41 cellular contexts compared by ENCODE assay signal in the genomic region with DNA sequence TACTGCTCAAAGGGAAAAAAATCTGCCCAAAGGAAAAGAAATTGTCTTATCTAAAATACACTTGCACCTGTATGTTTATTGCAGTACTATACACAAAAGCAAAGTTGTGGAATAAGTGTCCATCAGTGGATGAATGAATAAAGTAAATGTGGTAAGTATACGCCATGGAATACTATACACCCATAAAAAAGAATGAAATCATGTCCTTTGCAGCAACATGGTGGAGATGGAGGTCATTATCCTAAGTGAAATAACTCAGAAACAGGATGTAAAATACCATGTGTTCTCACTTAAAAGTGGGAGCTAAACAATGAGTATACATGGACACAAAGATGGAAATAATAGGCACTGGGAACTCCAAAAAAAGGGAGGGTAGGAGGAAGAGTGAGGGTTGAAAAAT. TPM values are rescaled to one million over a fixed set of nuclear protein-coding genes. Genes with fewer than 3 reads are reported as not detected.
DNase-seq lines count a peak whose midpoint lies in the region; ATAC-seq, FAIRE-seq and TF ChIP-seq lines count a peak whose summit lies in the region.
"Had no signal": no experiment of that assay in that cellular context is flagged by ENCODE, and none has a peak within 500 bp of the region (broad histone marks: within the 10 kb centered on the region; RNA-seq: fewer than 3 reads in every experiment).

No MANE protein-coding gene starts in this region.

- in situ Hi-C loops in K562 (cut with MboI): no loop called here

- H3K4me3 ChIP-seq in A549 (no peak overlapping the region), HEK293 (ENCODE audit: low read depth, low read length) (no peak overlapping the region), K562 (no peak overlapping the region), H1 (ENCODE audit: extremely low read depth in 1 of 4, insufficient read depth in 2 of 4, low read depth in 3 of 4, low read length in 4 of 4) (no peak overlapping the region), dorsolateral prefrontal cortex (no peak overlapping the region)
- H3K4me3 ChIP-seq: BLaER1; BLaER1 treated with 17β-estradiol and CSF1 and Interleukin-3, amounts not matched to agents 10 nM and 100 nM had no signal

- H3K4me3 Mint-ChIP-seq in activated CD4-positive, alpha-beta T cell treated with anti-CD3 and anti-CD28 coated beads for 36 hours: no peak overlapping the region
- H3K4me3 Mint-ChIP-seq: B cell; CD14-positive monocyte; CD4-positive, alpha-beta memory T cell; CD4-positive, alpha-beta T cell; CD4-positive, CD25-positive, alpha-beta regulatory T cell; CD8-positive, alpha-beta memory T cell; CD8-positive, alpha-beta T cell had no signal

- no peak overlapping the region for H3K4me2 ChIP-seq in A549
- H3K4me2 ChIP-seq in K562 (ENCODE audit: insufficient read depth, low read length): no peak overlapping the region
- H3K4me2 ChIP-seq in H1 (ENCODE audit: insufficient read depth in 1 of 2, low read depth in 2 of 2, low read length in 2 of 2): no peak overlapping the region
- H3K4me2 ChIP-seq: BLaER1; BLaER1 treated with 17β-estradiol and CSF1 and Interleukin-3, amounts not matched to agents 10 nM and 100 nM had no signal

- CTCF ChIA-PET in A549 (lab: Yijun Ruan, JAX) (no interaction called here), HEK293 (lab: Yijun Ruan, JAX) (interaction anchor here (0.7 kb wide), 1 partner anchor 363 kb away, joined by 3 read pairs; no protein-coding TSS in a partner anchor), K562 (lab: Yijun Ruan, JAX; ENCODE audit: low intra/inter-chr PET ratio) (no interaction called here), H1 (lab: Charles Lee; ENCODE audit: partially characterized antibody) (no interaction called here)
- CTCF ChIA-PET in activated CD4-positive, alpha-beta T cell treated with anti-CD3 and anti-CD28 coated beads for 36 hours (lab: Charles Lee): no interaction called here

- H3K79me1 ChIP-seq in H1 (ENCODE audit: low read depth, low read length): no peaks in the 10 kb centered on the region

- FAIRE-seq in A549 (lab: Jason Lieb, UNC) (no peak), K562 (lab: Jason Lieb, UNC) (no peak), H1 (lab: Jason Lieb, UNC) (no peak)
- FAIRE-seq: A204.1, D721Med had no signal

- H3K18ac ChIP-seq in H1 (ENCODE audit: extremely low read depth, low read length): no peak overlapping the region

- no peak overlapping the region for H2BK20ac ChIP-seq in H1 (ENCODE audit: low read length)

- TF ChIP-seq CTCF in A549 (IDR thresholded peaks at IDR 0.05): no peak
- no peak for TF ChIP-seq CTCF in HEK293 (tag by site-specific recombination; IDR thresholded peaks at IDR 0.05)
- no peak for TF ChIP-seq CTCF in K562 (IDR thresholded peaks at IDR 0.05 in 2 of 3, conservative IDR thresholded peaks at IDR 0.05 in 1 of 3; ENCODE audit: insufficient read depth in 2 of 3, low read depth in 1 of 3, low read length in 3 of 3)
- no peak for TF ChIP-seq CTCF in H1 (IDR thresholded peaks at IDR 0.05; ENCODE audit: control extremely low read depth in 1 of 3, insufficient read depth in 1 of 3, low read depth in 1 of 3, low read length in 3 of 3)
- no peak for TF ChIP-seq CTCF in dorsolateral prefrontal cortex (IDR thresholded peaks at IDR 0.05 in 54 of 56, conservative IDR thresholded peaks at IDR 0.05 in 2 of 56; ENCODE audit: low read depth in 1 of 56, partially characterized antibody in 56 of 56)

- H3K27me3 ChIP-seq in K562 (ENCODE audit: control insufficient read depth in 2 of 2, insufficient read depth in 2 of 2, low read length in 2 of 2) (peaks cover 9 to 32% of the 10 kb centered on the region in 2 experiments), H1 (replicated peaks in 1 of 4; ENCODE audit: control insufficient read depth in 3 of 4, extremely low read depth in 1 of 4, insufficient read depth in 3 of 4, low read length in 3 of 4) (no peaks in the 10 kb centered on the region), dorsolateral prefrontal cortex (peaks cover 0 to 24% (median 10%) of the 10 kb centered on the region in 45 donors)
- H3K27me3 ChIP-seq: BLaER1; BLaER1 treated with 17β-estradiol and CSF1 and Interleukin-3, amounts not matched to agents 10 nM and 100 nM had no signal

- no peak overlapping the region for H2AFZ ChIP-seq in K562 (ENCODE audit: low read depth, low read length)
- no peak overlapping the region for H2AFZ ChIP-seq in H1 (ENCODE audit: low read length)

- TF ChIP-seq POLR2A in A549 (IDR thresholded peaks at IDR 0.05; ENCODE audit: low read length): no peak
- no peak for TF ChIP-seq POLR2A in K562 (conservative IDR thresholded peaks at IDR 0.05)
- TF ChIP-seq POLR2A in H1 (IDR thresholded peaks at IDR 0.05; ENCODE audit: control extremely low read depth in 1 of 2, low read depth in 2 of 2, low read length in 2 of 2): no peak

- H4K8ac ChIP-seq in H1 (ENCODE audit: extremely low read depth, insufficient read depth, low read length): no peak overlapping the region

- H3K9me3 Mint-ChIP-seq in activated CD4-positive, alpha-beta T cell treated with anti-CD3 and anti-CD28 coated beads for 36 hours (ENCODE audit: low read depth): peaks cover 3% of the 10 kb centered on the region

- POLR2A ChIA-PET in A549 (lab: Yijun Ruan, JAX) (no interaction called here), HEK293 (lab: Yijun Ruan, JAX) (no interaction called here), K562 (lab: Yijun Ruan, JAX) (no interaction called here), H1 (lab: Charles Lee; ENCODE audit: partially characterized antibody) (no interaction called here)
- POLR2A ChIA-PET in activated CD4-positive, alpha-beta T cell treated with anti-CD3 and anti-CD28 coated beads for 36 hours (lab: Charles Lee): no interaction called here

- H3K9me3 ChIP-seq in A549: no peaks in the 10 kb centered on the region
- H3K9me3 ChIP-seq in HEK293 (ENCODE audit: control insufficient read depth, insufficient read depth, low read depth, low read length): no peaks in the 10 kb centered on the region
- H3K9me3 ChIP-seq in K562 (replicated peaks; ENCODE audit: control insufficient read depth, insufficient read depth, low read depth, low read length): no peaks in the 10 kb centered on the region
- H3K9me3 ChIP-seq in H1 (ENCODE audit: insufficient read depth in 2 of 2, low read depth in 1 of 2, low read length in 1 of 2): no peaks in the 10 kb centered on the region
- H3K9me3 ChIP-seq: BE2C; BLaER1; BLaER1 treated with 17β-estradiol and CSF1 and Interleukin-3, amounts not matched to agents 10 nM and 100 nM had no signal

- H2BK5ac ChIP-seq in H1 (ENCODE audit: low read depth, low read length): no peak overlapping the region

- no peak overlapping the region for H2BK120ac ChIP-seq in H1 (replicated peaks; ENCODE audit: low read depth, low read length)

- H3K23me2 ChIP-seq in H1 (ENCODE audit: low read depth, low read length): no peaks in the 10 kb centered on the region

- no peaks in the 10 kb centered on the region for H3K36me3 Mint-ChIP-seq in activated CD4-positive, alpha-beta T cell treated with anti-CD3 and anti-CD28 coated beads for 36 hours (ENCODE audit: low read depth)
- H3K36me3 Mint-ChIP-seq: CD14-positive monocyte; CD4-positive, alpha-beta memory T cell; CD4-positive, CD25-positive, alpha-beta regulatory T cell; CD8-positive, alpha-beta memory T cell; CD8-positive, alpha-beta T cell had no signal

- 78% methylated on average over 1 of the region's 1 CpG for WGBS in A549 (ENCODE audit: missing lambda C conversion rate)
- 47% methylated on average over 1 of the region's 1 CpG for WGBS in K562 (ENCODE audit: insufficient coverage, low coverage, missing lambda C conversion rate)
- WGBS in H1 (ENCODE audit: extremely low coverage in 1 of 2, insufficient coverage in 1 of 2, insufficient read length in 1 of 2, insufficient replicate concordance in 2 of 2, low coverage in 1 of 2, low lambda C conversion rate in 2 of 2, missing lambda C conversion rate in 1 of 2), 2 experiments: 95% methylated on average over 1 of the region's 1 CpG; no CpG with 5 or more reads in 1 of the 2 experiments

- H3K4me1 ChIP-seq in A549: peaks cover 12% of the 10 kb centered on the region
- H3K4me1 ChIP-seq in HEK293 (ENCODE audit: control insufficient read depth, insufficient read depth, low read length): no peaks in the 10 kb centered on the region
- peaks cover 2 to 7% of the 10 kb centered on the region in 2 experiments; a peak in 2 of 5 replicates for H3K4me1 ChIP-seq in K562 (replicated peaks in 1 of 2; ENCODE audit: control insufficient read depth in 2 of 2, insufficient read depth in 2 of 2, low read length in 2 of 2)
- peaks cover 0 to 3% (median 2%) of the 10 kb centered on the region in 4 experiments; a peak in 2 of 7 replicates for H3K4me1 ChIP-seq in H1 (replicated peaks in 1 of 4; ENCODE audit: control insufficient read depth in 3 of 4, insufficient read depth in 4 of 4, low read length in 3 of 4)
- H3K4me1 ChIP-seq: BE2C, Caco-2 had no signal

- DNase-seq in A549 (ENCODE audit: low read depth in 1 of 2, low spot score in 1 of 2) (no peak), K562 (ENCODE audit: extremely low read depth in 1 of 4, low spot score in 3 of 4) (no peak), H1 (ENCODE audit: low read depth in 1 of 2, low spot score in 2 of 2) (no peak), ureter (ENCODE audit: low spot score) (no peak), dorsolateral prefrontal cortex (no peak)
- no peak for DNase-seq in activated CD4-positive, alpha-beta T cell treated with anti-CD3 and anti-CD28 coated beads for 36 hours
- DNase-seq: 8988T; ACHN; AML-193; BE2C; C1 segment of cervical spinal cord; Caco-2; Calu3; CD4-positive, alpha-beta memory T cell; CD4-positive, alpha-beta T cell; CD4-positive, CD25-positive, alpha-beta regulatory T cell; CD8-positive, alpha-beta memory T cell; CD8-positive, alpha-beta T cell; COR-L47; DMS 273 treated with DMSO at 0.1 percent for 48 hours; DMS153; DMS53; DMS79; DMS79 treated with DMSO at 0.1 percent for 48 hours; DND-41; EL had no signal

- no peak overlapping the region for H3K23ac ChIP-seq in H1 (ENCODE audit: insufficient read length)

- peaks cover 5% of the 10 kb centered on the region for H3K27me3 Mint-ChIP-seq in activated CD4-positive, alpha-beta T cell treated with anti-CD3 and anti-CD28 coated beads for 36 hours
- H3K27me3 Mint-ChIP-seq: B cell had no signal

- BruUV-seq in K562 (replicated peaks; lab: Mats Ljungman, UMichigan): no TSS peak

- no peak overlapping the region for H2BK12ac ChIP-seq in H1 (ENCODE audit: low read depth, low read length)

- H3K27ac ChIP-seq in A549: no peak overlapping the region
- H3K27ac ChIP-seq in HEK293 (ENCODE audit: extremely low read depth, low read depth, low read length): no peak overlapping the region
- H3K27ac ChIP-seq in K562 (ENCODE audit: extremely low read depth, low read depth, low read length): no peak overlapping the region
- H3K27ac ChIP-seq in H1 (ENCODE audit: low read depth, low read length): no peak overlapping the region
- H3K27ac ChIP-seq in dorsolateral prefrontal cortex: no peak overlapping the region
- H3K27ac ChIP-seq: 22Rv1; BLaER1; BLaER1 treated with 17β-estradiol and CSF1 and Interleukin-3, amounts not matched to agents 10 nM and 100 nM; C4-2B had no signal

- H3K4ac ChIP-seq in H1 (replicated peaks; ENCODE audit: insufficient read length, low read depth, low read length): no peak overlapping the region

- no peak overlapping the region for H4K5ac ChIP-seq in H1 (ENCODE audit: insufficient read length, low read depth, low read length)

- no peaks in the 10 kb centered on the region for H3K36me3 ChIP-seq in HEK293 (ENCODE audit: control insufficient read depth in 2 of 2, insufficient read depth in 1 of 2, low read length in 2 of 2)
- H3K36me3 ChIP-seq in K562 (ENCODE audit: control insufficient read depth, insufficient read depth, low read length): no peaks in the 10 kb centered on the region
- no peaks in the 10 kb centered on the region for H3K36me3 ChIP-seq in H1 (ENCODE audit: control insufficient read depth in 2 of 4, insufficient read depth in 4 of 4, low read length in 3 of 4)
- H3K36me3 ChIP-seq: BE2C; BLaER1; BLaER1 treated with 17β-estradiol and CSF1 and Interleukin-3, amounts not matched to agents 10 nM and 100 nM had no signal

- TF ChIP-seq EP300 in A549 (IDR thresholded peaks at IDR 0.05) (no peak), K562 (IDR thresholded peaks at IDR 0.05; ENCODE audit: low read length) (no peak), H1 (IDR thresholded peaks at IDR 0.05; ENCODE audit: borderline replicate concordance in 1 of 2, low read depth in 2 of 2, low read length in 2 of 2) (no peak)

- no peaks in the 10 kb centered on the region for H3K9me1 ChIP-seq in K562 (ENCODE audit: control insufficient read depth, insufficient read depth, low read length)

- H3K56ac ChIP-seq in H1 (replicated peaks; ENCODE audit: insufficient read length, low read depth, low read length): no peak overlapping the region

- no peaks in the 10 kb centered on the region for H3K4me1 Mint-ChIP-seq in activated CD4-positive, alpha-beta T cell treated with anti-CD3 and anti-CD28 coated beads for 36 hours
- H3K4me1 Mint-ChIP-seq: B cell; CD14-positive monocyte; CD4-positive, alpha-beta memory T cell; CD4-positive, CD25-positive, alpha-beta regulatory T cell; CD8-positive, alpha-beta memory T cell had no signal

- H3K79me2 ChIP-seq in K562 (ENCODE audit: control insufficient read depth, insufficient read depth, low read length): no peaks in the 10 kb centered on the region
- no peaks in the 10 kb centered on the region for H3K79me2 ChIP-seq in H1 (ENCODE audit: control insufficient read depth in 1 of 2, insufficient read depth in 2 of 2, low read length in 2 of 2)

- H3K27ac Mint-ChIP-seq in activated CD4-positive, alpha-beta T cell treated with anti-CD3 and anti-CD28 coated beads for 36 hours: no peak overlapping the region
- H3K27ac Mint-ChIP-seq: B cell; CD14-positive monocyte; CD4-positive, alpha-beta memory T cell; CD4-positive, alpha-beta T cell; CD4-positive, CD25-positive, alpha-beta regulatory T cell; CD8-positive, alpha-beta memory T cell; CD8-positive, alpha-beta T cell had no signal

- ATAC-seq in A549 (no peak), K562 (no peak), HG03460 (IDR thresholded peaks at IDR 0.05; ENCODE audit: unreplicated experiment) (no peak)
- no peak for ATAC-seq in activated CD4-positive, alpha-beta T cell treated with anti-CD3 and anti-CD28 coated beads for 36 hours
- ATAC-seq: CD8-positive, alpha-beta T cell had no signal

- H2BK15ac ChIP-seq in H1 (ENCODE audit: low read length): no peak overlapping the region

- no peak overlapping the region for H3K14ac ChIP-seq in H1 (ENCODE audit: insufficient read length)

- intact Hi-C loops in K562 (cut with micrococcal nuclease): no loop called here
- intact Hi-C loops in activated CD4-positive, alpha-beta T cell treated with anti-CD3 and anti-CD28 coated beads for 36 hours (cut with DNase I, micrococcal nuclease): no loop called here
- intact Hi-C loops in dorsolateral prefrontal cortex (cut with DNase I): no loop called here

- TF ChIP-seq RAD21 in A549 (conservative IDR thresholded peaks at IDR 0.05 in 1 of 2, IDR thresholded peaks at IDR 0.05 in 1 of 2) (no peak), K562 (CRISPR knock-in tag; conservative IDR thresholded peaks at IDR 0.05 in 1 of 2, IDR thresholded peaks at IDR 0.05 in 1 of 2) (no peak), H1 (IDR thresholded peaks at IDR 0.05 in 1 of 2, conservative IDR thresholded peaks at IDR 0.05 in 1 of 2; ENCODE audit: low read depth in 2 of 2, low read length in 2 of 2) (no peak)

- H3K9ac ChIP-seq in K562 (ENCODE audit: insufficient read depth in 1 of 2, low read depth in 2 of 2, low read length in 2 of 2) (no peak overlapping the region), H1 (replicated peaks in 1 of 4; ENCODE audit: extremely low read depth in 1 of 4, low read depth in 3 of 4, low read length in 3 of 4) (no peak overlapping the region)
- H3K9ac ChIP-seq: BLaER1; BLaER1 treated with 17β-estradiol and CSF1 and Interleukin-3, amounts not matched to agents 10 nM and 100 nM had no signal

- H4K91ac ChIP-seq in H1 (replicated peaks; ENCODE audit: insufficient read length, low read length): no peak overlapping the region

- H4K20me1 ChIP-seq in K562 (replicated peaks; ENCODE audit: control insufficient read depth, insufficient read depth, low read length) (no peaks in the 10 kb centered on the region), H1 (replicated peaks in 1 of 2; ENCODE audit: control insufficient read depth in 1 of 2, insufficient read depth in 2 of 2, low read length in 2 of 2) (no peaks in the 10 kb centered on the region)
- H4K20me1 ChIP-seq: BLaER1 had no signal

- no peak overlapping the region for H2AK5ac ChIP-seq in H1 (ENCODE audit: low read depth, low read length)

RNA-seq across cellular contexts. Expression of a gene that starts 3.8 kb away (rescaled TPM):
- polyA plus RNA-seq in A549 (2011; rRNA removed) (0.23 and 0.67 TPM in 2 replicates), A549 (2017; fragmentation: RNase III; extraction: RNeasy Plus Mini Kit Qiagen cat#74134 plus additional on column Dnase treatment) (0.01 to 0.03 TPM in 2 of 3 replicates, not detected in the other), K562 (2011; rRNA removed) (not detected in 2 replicates), K562 (2014; fragmentation: Illumina TruSeq; extraction: Trizol) (not detected in 2 replicates), K562 (2014; fragmentation: Nextera tagmentation; extraction: Ambion mirVana) (not detected), K562 (2014; rRNA removed) (not detected in 2 replicates), H1 (2011; rRNA removed) (0.60 and 0.72 TPM in 2 replicates)
- 0.04 and 0.05 TPM in 2 replicates for polyA plus RNA-seq in A549 (2012; cell fraction: cytosol; rRNA removed)
- polyA plus RNA-seq in A549 (2012; cell fraction: nucleus; rRNA removed): 0.15 and 0.20 TPM in 2 replicates
- polyA minus RNA-seq in A549 (2011; rRNA and poly(A)+ RNA removed): 0.78 and 0.83 TPM in 2 replicates
- 0.04 TPM in 1 of 2 replicates, not detected in the other for total RNA-seq in K562 (2011; cell fraction: chromatin; rRNA removed; ENCODE audit: low replicate concordance)
- not detected in 2 replicates for total RNA-seq in K562 (2011; cell fraction: nucleolus; rRNA removed)
- total RNA-seq in K562 (2011; cell fraction: nucleoplasm; rRNA removed): not detected in 2 replicates
- total RNA-seq in K562 (2014; rRNA removed) (not detected in 2 replicates), K562 (2014; rRNA removed; fragmentation: Illumina TruSeq; extraction: Trizol) (not detected in 2 replicates), K562 (2015; rRNA removed; fragmentation: Illumina TruSeq; extraction: Trizol) (not detected in 2 replicates), K562 (2021) (not detected in 2 replicates), ureter (0.18 TPM), dorsolateral prefrontal cortex (under 1 TPM in 79 of 120 experiments, not detected in 41; under 0.01 to 0.18 (median 0.03) TPM)
- polyA plus RNA-seq in K562 (2011; cell fraction: cytosol; rRNA removed): not detected in 2 replicates
- not detected in 2 replicates for polyA plus RNA-seq in K562 (2011; cell fraction: nucleus; rRNA removed)
- polyA plus RNA-seq in K562 (2012): not detected in 2 replicates
- under 0.01 TPM in 1 of 2 replicates, not detected in the other for polyA minus RNA-seq in K562 (2011; rRNA and poly(A)+ RNA removed)
- 0.18 TPM in 1 of 2 replicates, not detected in the other for polyA minus RNA-seq in K562 (2011; cell fraction: cytosol; rRNA and poly(A)+ RNA removed)
- under 0.01 TPM in 2 replicates for polyA minus RNA-seq in K562 (2011; cell fraction: nucleus; rRNA and poly(A)+ RNA removed)
- 0.17 and 0.25 TPM in 2 replicates for total RNA-seq in H1 (2021; fragmentation: NEBNext Ultra II Directional; extraction: Animal tissue kit (Norgen Biotek cat#: 25700))
- 0.44 TPM for polyA plus RNA-seq in H1 (2011; cell fraction: cytosol; rRNA removed)
- polyA plus RNA-seq in H1 (2011; cell fraction: nucleus; rRNA removed): 2.5 TPM
- polyA plus RNA-seq in H1 (2012, experiment 1 of 2): 0.22 to 1.2 TPM (median 0.87 TPM) in 4 replicates
- polyA plus RNA-seq in H1 (2012, experiment 2 of 2): 0.04 TPM
- polyA plus RNA-seq in H1 (2013, experiment 1 of 2): 0.26 TPM
- polyA plus RNA-seq in H1 (2013, experiment 2 of 2): 0.15 TPM
- polyA minus RNA-seq in H1 (2011; rRNA and poly(A)+ RNA removed): 1.00 and 1.3 TPM in 2 replicates
- 0.81 TPM for polyA minus RNA-seq in H1 (2011; cell fraction: cytosol; rRNA and poly(A)+ RNA removed)
- 2.8 TPM for polyA minus RNA-seq in H1 (2011; cell fraction: nucleus; rRNA and poly(A)+ RNA removed)
- not detected for total RNA-seq in activated CD4-positive, alpha-beta T cell treated with anti-CD3 and anti-CD28 coated beads for 36 hours
- total RNA-seq: A172; A673; CD4-positive, alpha-beta memory T cell; Daoy had no signal
- polyA plus RNA-seq: AG04450; BJ; CD14-positive monocyte; CD4-positive, alpha-beta memory T cell; CD4-positive, CD25-positive, alpha-beta regulatory T cell had no signal
